In the genomic region with DNA sequence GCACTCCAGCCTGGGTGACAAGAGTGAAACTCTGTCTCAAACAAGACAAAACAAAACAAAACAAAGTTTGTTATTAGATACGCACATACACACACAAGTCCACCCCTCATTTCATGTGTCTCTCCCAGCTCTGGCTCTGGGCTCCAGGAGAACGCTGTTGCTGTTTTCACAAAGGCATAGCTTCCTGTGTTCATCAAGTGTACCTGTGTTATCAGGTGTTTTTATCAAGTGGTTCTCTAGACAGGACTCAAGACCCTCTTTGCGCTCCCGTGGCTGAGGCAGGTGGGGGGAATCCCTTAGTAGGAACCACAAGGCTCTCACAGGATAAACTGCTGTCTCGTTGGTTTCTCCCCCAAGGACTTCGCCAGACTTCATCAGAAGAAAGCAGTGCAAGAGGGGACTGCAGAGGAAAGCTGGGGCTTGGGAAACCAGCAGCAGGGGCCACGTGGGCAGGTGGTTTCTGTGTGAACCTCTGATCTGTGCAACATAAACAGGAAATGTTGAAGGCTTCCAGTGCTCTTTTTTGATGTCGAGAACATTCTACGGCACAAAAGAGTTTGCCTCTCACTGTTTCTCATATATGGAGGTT, we compare ENCODE assay signal across 1 cellular context.
TF ChIP-seq lines count a peak whose summit lies in the region.

No MANE protein-coding gene starts in this region.

TF ChIP-seq in HepG2, 621 proteins besides CTCF, POLR2A, EP300 and RAD21 (continued from another document and continues in another):
- TF ChIP-seq, protein P1, sequence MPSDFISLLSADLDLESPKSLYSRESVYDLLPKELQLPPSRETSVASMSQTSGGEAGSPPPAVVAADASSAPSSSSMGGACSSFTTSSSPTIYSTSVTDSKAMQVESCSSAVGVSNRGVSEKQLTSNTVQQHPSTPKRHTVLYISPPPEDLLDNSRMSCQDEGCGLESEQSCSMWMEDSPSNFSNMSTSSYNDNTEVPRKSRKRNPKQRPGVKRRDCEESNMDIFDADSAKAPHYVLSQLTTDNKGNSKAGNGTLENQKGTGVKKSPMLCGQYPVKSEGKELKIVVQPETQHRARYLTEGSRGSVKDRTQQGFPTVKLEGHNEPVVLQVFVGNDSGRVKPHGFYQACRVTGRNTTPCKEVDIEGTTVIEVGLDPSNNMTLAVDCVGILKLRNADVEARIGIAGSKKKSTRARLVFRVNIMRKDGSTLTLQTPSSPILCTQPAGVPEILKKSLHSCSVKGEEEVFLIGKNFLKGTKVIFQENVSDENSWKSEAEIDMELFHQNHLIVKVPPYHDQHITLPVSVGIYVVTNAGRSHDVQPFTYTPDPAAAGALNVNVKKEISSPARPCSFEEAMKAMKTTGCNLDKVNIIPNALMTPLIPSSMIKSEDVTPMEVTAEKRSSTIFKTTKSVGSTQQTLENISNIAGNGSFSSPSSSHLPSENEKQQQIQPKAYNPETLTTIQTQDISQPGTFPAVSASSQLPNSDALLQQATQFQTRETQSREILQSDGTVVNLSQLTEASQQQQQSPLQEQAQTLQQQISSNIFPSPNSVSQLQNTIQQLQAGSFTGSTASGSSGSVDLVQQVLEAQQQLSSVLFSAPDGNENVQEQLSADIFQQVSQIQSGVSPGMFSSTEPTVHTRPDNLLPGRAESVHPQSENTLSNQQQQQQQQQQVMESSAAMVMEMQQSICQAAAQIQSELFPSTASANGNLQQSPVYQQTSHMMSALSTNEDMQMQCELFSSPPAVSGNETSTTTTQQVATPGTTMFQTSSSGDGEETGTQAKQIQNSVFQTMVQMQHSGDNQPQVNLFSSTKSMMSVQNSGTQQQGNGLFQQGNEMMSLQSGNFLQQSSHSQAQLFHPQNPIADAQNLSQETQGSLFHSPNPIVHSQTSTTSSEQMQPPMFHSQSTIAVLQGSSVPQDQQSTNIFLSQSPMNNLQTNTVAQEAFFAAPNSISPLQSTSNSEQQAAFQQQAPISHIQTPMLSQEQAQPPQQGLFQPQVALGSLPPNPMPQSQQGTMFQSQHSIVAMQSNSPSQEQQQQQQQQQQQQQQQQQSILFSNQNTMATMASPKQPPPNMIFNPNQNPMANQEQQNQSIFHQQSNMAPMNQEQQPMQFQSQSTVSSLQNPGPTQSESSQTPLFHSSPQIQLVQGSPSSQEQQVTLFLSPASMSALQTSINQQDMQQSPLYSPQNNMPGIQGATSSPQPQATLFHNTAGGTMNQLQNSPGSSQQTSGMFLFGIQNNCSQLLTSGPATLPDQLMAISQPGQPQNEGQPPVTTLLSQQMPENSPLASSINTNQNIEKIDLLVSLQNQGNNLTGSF (CRISPR knock-in tag; IDR thresholded peaks at IDR 0.05): 0 out of 2 replicates have a peak, but pooled peaks have one; percentile 61
- TF ChIP-seq NFIC (IDR thresholded peaks at IDR 0.05; ENCODE audit: low read length): peak; percentile 24; the same call in 1 of the 2 replicates
- TF ChIP-seq ZNF44 (CRISPR knock-in tag; IDR thresholded peaks at IDR 0.05): no peak
- TF ChIP-seq, protein P2, sequence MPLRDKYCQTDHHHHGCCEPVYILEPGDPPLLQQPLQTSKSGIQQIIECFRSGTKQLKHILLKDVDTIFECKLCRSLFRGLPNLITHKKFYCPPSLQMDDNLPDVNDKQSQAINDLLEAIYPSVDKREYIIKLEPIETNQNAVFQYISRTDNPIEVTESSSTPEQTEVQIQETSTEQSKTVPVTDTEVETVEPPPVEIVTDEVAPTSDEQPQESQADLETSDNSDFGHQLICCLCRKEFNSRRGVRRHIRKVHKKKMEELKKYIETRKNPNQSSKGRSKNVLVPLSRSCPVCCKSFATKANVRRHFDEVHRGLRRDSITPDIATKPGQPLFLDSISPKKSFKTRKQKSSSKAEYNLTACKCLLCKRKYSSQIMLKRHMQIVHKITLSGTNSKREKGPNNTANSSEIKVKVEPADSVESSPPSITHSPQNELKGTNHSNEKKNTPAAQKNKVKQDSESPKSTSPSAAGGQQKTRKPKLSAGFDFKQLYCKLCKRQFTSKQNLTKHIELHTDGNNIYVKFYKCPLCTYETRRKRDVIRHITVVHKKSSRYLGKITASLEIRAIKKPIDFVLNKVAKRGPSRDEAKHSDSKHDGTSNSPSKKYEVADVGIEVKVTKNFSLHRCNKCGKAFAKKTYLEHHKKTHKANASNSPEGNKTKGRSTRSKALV (CRISPR knock-in tag; IDR thresholded peaks at IDR 0.05): 0 out of 2 replicates have a peak, but pooled peaks have one; percentile 34
- TF ChIP-seq KAT8 (CRISPR knock-in tag; IDR thresholded peaks at IDR 0.05): peak; percentile 51
- 0 out of 2 replicates have a peak, but pooled peaks have one; percentile 34 for TF ChIP-seq ZMAT3 (CRISPR knock-in tag; conservative IDR thresholded peaks at IDR 0.05)
- TF ChIP-seq, protein P3, sequence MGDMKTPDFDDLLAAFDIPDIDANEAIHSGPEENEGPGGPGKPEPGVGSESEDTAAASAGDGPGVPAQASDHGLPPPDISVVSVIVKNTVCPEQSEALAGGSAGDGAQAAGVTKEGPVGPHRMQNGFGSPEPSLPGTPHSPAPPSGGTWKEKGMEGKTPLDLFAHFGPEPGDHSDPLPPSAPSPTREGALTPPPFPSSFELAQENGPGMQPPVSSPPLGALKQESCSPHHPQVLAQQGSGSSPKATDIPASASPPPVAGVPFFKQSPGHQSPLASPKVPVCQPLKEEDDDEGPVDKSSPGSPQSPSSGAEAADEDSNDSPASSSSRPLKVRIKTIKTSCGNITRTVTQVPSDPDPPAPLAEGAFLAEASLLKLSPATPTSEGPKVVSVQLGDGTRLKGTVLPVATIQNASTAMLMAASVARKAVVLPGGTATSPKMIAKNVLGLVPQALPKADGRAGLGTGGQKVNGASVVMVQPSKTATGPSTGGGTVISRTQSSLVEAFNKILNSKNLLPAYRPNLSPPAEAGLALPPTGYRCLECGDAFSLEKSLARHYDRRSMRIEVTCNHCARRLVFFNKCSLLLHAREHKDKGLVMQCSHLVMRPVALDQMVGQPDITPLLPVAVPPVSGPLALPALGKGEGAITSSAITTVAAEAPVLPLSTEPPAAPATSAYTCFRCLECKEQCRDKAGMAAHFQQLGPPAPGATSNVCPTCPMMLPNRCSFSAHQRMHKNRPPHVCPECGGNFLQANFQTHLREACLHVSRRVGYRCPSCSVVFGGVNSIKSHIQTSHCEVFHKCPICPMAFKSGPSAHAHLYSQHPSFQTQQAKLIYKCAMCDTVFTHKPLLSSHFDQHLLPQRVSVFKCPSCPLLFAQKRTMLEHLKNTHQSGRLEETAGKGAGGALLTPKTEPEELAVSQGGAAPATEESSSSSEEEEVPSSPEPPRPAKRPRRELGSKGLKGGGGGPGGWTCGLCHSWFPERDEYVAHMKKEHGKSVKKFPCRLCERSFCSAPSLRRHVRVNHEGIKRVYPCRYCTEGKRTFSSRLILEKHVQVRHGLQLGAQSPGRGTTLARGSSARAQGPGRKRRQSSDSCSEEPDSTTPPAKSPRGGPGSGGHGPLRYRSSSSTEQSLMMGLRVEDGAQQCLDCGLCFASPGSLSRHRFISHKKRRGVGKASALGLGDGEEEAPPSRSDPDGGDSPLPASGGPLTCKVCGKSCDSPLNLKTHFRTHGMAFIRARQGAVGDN (CRISPR knock-in tag; IDR thresholded peaks at IDR 0.05): peak; percentile 80
- TF ChIP-seq, protein P4, sequence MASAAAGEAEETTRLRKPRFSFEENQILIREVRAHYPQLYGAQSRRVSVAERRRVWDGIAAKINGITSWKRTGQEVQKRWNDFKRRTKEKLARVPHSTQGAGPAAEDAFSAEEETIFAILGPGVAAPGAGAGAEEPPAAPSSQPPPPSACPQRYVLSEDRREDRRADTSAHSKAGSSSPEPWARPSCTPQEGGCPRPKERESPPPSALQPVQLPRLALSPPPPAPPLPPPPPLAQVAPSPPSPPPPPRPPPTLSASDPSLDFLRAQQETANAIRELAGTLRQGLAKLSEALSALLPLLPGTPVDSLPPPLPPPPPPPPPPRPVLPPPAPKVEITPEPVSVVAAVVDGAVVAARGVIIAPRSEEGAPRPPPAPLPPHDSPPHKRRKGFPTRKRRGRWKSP (CRISPR knock-in tag; IDR thresholded peaks at IDR 0.05): 0 out of 2 replicates have a peak, but pooled peaks have one; percentile 41
- TF ChIP-seq, protein P5, sequence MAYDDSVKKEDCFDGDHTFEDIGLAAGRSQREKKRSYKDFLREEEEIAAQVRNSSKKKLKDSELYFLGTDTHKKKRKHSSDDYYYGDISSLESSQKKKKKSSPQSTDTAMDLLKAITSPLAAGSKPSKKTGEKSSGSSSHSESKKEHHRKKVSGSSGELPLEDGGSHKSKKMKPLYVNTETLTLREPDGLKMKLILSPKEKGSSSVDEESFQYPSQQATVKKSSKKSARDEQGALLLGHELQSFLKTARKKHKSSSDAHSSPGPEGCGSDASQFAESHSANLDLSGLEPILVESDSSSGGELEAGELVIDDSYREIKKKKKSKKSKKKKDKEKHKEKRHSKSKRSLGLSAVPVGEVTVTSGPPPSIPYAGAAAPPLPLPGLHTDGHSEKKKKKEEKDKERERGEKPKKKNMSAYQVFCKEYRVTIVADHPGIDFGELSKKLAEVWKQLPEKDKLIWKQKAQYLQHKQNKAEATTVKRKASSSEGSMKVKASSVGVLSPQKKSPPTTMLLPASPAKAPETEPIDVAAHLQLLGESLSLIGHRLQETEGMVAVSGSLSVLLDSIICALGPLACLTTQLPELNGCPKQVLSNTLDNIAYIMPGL (CRISPR knock-in tag; IDR thresholded peaks at IDR 0.05; ENCODE audit: borderline replicate concordance in 1 of 2, low read depth in 1 of 2): 0 out of 4 replicates have a peak, but pooled peaks of 1 of the 2 experiments have one; percentile 11
- peak; percentile 32; the same call in 1 of the 2 replicates for TF ChIP-seq MIER3 (CRISPR knock-in tag; IDR thresholded peaks at IDR 0.05; ENCODE audit: borderline replicate concordance)
- peak; percentile 62; the same call in 1 of the 2 replicates for TF ChIP-seq ETV5 (CRISPR knock-in tag; IDR thresholded peaks at IDR 0.05; ENCODE audit: borderline replicate concordance)
- 0 out of 2 replicates have a peak, but pooled peaks have one; percentile 27 for TF ChIP-seq HDAC1 (CRISPR knock-in tag; IDR thresholded peaks at IDR 0.05)
- TF ChIP-seq ZNF816 (CRISPR knock-in tag; IDR thresholded peaks at IDR 0.05; ENCODE audit: borderline replicate concordance): peak; percentile 47; the same call in 1 of the 2 replicates
- TF ChIP-seq MXI1 (IDR thresholded peaks at IDR 0.05; ENCODE audit: borderline replicate concordance, low read depth, low read length): peak; percentile 36; the same call in 1 of the 3 replicates
- TF ChIP-seq, protein P6, sequence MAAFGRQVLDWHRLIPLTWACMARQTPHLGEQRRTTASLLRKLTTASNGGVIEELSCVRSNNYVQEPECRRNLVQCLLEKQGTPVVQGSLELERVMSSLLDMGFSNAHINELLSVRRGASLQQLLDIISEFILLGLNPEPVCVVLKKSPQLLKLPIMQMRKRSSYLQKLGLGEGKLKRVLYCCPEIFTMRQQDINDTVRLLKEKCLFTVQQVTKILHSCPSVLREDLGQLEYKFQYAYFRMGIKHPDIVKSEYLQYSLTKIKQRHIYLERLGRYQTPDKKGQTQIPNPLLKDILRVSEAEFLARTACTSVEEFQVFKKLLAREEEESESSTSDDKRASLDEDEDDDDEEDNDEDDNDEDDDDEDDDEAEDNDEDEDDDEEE (CRISPR knock-in tag; IDR thresholded peaks at IDR 0.05): 0 out of 2 replicates have a peak, but pooled peaks have one; percentile 46
- peak; percentile 90 for TF ChIP-seq ZNF878 (CRISPR knock-in tag; IDR thresholded peaks at IDR 0.05)
- TF ChIP-seq, protein P7, sequence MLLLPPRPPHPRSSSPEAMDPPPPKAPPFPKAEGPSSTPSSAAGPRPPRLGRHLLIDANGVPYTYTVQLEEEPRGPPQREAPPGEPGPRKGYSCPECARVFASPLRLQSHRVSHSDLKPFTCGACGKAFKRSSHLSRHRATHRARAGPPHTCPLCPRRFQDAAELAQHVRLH (CRISPR knock-in tag; IDR thresholded peaks at IDR 0.05; ENCODE audit: borderline replicate concordance, low read depth): 0 out of 2 replicates have a peak, but pooled peaks have one; percentile 22
- TF ChIP-seq, protein P8, sequence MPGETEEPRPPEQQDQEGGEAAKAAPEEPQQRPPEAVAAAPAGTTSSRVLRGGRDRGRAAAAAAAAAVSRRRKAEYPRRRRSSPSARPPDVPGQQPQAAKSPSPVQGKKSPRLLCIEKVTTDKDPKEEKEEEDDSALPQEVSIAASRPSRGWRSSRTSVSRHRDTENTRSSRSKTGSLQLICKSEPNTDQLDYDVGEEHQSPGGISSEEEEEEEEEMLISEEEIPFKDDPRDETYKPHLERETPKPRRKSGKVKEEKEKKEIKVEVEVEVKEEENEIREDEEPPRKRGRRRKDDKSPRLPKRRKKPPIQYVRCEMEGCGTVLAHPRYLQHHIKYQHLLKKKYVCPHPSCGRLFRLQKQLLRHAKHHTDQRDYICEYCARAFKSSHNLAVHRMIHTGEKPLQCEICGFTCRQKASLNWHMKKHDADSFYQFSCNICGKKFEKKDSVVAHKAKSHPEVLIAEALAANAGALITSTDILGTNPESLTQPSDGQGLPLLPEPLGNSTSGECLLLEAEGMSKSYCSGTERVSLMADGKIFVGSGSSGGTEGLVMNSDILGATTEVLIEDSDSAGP (CRISPR knock-in tag; IDR thresholded peaks at IDR 0.05; ENCODE audit: borderline replicate concordance): 0 out of 2 replicates have a peak, but pooled peaks have one; percentile 27
- no peak for TF ChIP-seq NR2F2 (IDR thresholded peaks at IDR 0.05; ENCODE audit: borderline replicate concordance, low read depth)
- TF ChIP-seq TCF7 (IDR thresholded peaks at IDR 0.05; ENCODE audit: low read depth): peak; percentile 57; the same call in 1 of the 2 replicates
- TF ChIP-seq, protein P9, sequence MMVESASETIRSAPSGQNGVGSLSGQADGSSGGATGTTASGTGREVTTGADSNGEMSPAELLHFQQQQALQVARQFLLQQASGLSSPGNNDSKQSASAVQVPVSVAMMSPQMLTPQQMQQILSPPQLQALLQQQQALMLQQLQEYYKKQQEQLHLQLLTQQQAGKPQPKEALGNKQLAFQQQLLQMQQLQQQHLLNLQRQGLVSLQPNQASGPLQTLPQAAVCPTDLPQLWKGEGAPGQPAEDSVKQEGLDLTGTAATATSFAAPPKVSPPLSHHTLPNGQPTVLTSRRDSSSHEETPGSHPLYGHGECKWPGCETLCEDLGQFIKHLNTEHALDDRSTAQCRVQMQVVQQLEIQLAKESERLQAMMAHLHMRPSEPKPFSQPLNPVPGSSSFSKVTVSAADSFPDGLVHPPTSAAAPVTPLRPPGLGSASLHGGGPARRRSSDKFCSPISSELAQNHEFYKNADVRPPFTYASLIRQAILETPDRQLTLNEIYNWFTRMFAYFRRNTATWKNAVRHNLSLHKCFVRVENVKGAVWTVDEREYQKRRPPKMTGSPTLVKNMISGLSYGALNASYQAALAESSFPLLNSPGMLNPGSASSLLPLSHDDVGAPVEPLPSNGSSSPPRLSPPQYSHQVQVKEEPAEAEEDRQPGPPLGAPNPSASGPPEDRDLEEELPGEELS (CRISPR knock-in tag; IDR thresholded peaks at IDR 0.05): peak; percentile 39; the same call in 1 of the 2 replicates
- no peak for TF ChIP-seq ZNF670 (CRISPR knock-in tag; IDR thresholded peaks at IDR 0.05; ENCODE audit: borderline replicate concordance)
- no peak for TF ChIP-seq ZNF788 (CRISPR knock-in tag; IDR thresholded peaks at IDR 0.05; ENCODE audit: borderline replicate concordance)
- 0 out of 2 replicates have a peak, but pooled peaks have one; percentile 33 for TF ChIP-seq ZBTB38 (CRISPR knock-in tag; IDR thresholded peaks at IDR 0.05)
- TF ChIP-seq ELF3 (CRISPR knock-in tag; IDR thresholded peaks at IDR 0.05): peak; percentile 88
- TF ChIP-seq SMARCC2 (IDR thresholded peaks at IDR 0.05): no peak
- TF ChIP-seq, protein P10, sequence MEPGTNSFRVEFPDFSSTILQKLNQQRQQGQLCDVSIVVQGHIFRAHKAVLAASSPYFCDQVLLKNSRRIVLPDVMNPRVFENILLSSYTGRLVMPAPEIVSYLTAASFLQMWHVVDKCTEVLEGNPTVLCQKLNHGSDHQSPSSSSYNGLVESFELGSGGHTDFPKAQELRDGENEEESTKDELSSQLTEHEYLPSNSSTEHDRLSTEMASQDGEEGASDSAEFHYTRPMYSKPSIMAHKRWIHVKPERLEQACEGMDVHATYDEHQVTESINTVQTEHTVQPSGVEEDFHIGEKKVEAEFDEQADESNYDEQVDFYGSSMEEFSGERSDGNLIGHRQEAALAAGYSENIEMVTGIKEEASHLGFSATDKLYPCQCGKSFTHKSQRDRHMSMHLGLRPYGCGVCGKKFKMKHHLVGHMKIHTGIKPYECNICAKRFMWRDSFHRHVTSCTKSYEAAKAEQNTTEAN (CRISPR knock-in tag; conservative IDR thresholded peaks at IDR 0.05): peak; percentile 71; the same call in 1 of the 2 replicates
- TF ChIP-seq HDAC2 (CRISPR knock-in tag; IDR thresholded peaks at IDR 0.05): 0 out of 2 replicates have a peak, but pooled peaks have one; percentile 11
